In the genomic region with DNA sequence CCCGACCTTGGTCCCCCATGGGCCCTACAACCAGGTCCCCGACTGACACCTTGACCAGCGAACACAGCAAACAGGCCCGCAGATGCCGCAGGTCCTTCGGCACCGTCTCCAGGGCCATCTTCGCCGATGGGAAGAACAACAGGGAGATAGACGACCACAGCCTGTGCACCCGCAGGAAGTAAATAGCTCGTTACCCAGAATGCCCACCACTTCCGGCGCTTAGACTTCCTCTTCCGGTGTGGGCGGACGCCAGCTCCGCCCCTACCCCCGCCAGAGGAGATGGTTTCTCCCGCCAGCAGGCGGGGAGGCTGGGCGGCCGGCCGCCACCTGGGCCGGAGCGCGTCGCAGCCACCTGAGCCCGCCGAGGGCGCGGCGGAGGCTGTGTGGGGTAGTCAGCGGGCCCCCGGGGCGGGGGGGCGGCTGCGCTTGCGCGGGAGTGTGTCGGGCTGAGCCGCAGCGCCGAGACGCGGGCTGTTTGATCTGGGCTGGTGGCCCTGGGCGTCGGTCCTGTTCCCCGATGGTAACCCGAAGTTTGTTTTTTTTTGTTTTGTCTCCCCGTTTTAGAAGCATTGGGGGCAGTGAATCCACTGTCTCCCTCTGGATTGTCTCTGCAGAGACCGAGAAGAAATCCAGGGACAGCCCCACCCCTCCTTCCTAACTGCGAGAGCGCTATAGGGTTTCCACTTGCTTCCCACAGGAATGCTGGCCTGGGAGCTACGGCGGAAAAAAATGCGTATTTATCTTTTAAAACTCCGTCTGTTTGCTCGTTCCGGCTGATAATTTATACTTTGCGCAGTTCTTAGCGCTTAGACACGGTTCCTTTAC, we compare ENCODE assay signal across 1 cellular context.
A peak's percentile ranks its signal among the peaks of the same experiment; 100 is the strongest.
TF ChIP-seq lines count a peak whose summit lies in the region.

SUPT4H1 (minus strand) TSS at position 184 of the 825 bp plus-strand sequence; CDS start at position 118, 66 bp downstream.

TF ChIP-seq in GM12878, 131 proteins besides CTCF, POLR2A, EP300 and RAD21 (continued from another document and continues in another):
- TF ChIP-seq ZNF687 (IDR thresholded peaks at IDR 0.05), result peak; percentile 77
- peak in 1 of 2 experiments; percentile 79; a peak in 1 of 4 replicates for TF ChIP-seq ETV6 (conservative IDR thresholded peaks at IDR 0.05 in 1 of 2, IDR thresholded peaks at IDR 0.05 in 1 of 2; ENCODE audit: borderline replicate concordance in 1 of 2, low read depth in 1 of 2)
- peak; percentile 94 for TF ChIP-seq FOXK2 (IDR thresholded peaks at IDR 0.05)
- peak; percentile 14; the same call in 1 of the 2 replicates for TF ChIP-seq CREM (IDR thresholded peaks at IDR 0.05; ENCODE audit: low read depth)
- TF ChIP-seq RAD51 (IDR thresholded peaks at IDR 0.05), result no peak
- TF ChIP-seq, protein P1, sequence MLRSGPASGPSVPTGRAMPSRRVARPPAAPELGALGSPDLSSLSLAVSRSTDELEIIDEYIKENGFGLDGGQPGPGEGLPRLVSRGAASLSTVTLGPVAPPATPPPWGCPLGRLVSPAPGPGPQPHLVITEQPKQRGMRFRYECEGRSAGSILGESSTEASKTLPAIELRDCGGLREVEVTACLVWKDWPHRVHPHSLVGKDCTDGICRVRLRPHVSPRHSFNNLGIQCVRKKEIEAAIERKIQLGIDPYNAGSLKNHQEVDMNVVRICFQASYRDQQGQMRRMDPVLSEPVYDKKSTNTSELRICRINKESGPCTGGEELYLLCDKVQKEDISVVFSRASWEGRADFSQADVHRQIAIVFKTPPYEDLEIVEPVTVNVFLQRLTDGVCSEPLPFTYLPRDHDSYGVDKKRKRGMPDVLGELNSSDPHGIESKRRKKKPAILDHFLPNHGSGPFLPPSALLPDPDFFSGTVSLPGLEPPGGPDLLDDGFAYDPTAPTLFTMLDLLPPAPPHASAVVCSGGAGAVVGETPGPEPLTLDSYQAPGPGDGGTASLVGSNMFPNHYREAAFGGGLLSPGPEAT (IDR thresholded peaks at IDR 0.05; ENCODE audit: low read depth), result peak; percentile 96
- TF ChIP-seq ZSCAN29 (IDR thresholded peaks at IDR 0.05), result 0 out of 2 replicates have a peak, but pooled peaks have one; percentile 50
- peak; percentile 95 for TF ChIP-seq BCL3 (IDR thresholded peaks at IDR 0.05; ENCODE audit: borderline replicate concordance, insufficient read depth, low read depth, low read length, poor library complexity, severe bottlenecking)
- peak; percentile 70 for TF ChIP-seq NRF1 (conservative IDR thresholded peaks at IDR 0.05; ENCODE audit: low read depth, low read length)
- TF ChIP-seq NR2C2 (IDR thresholded peaks at IDR 0.05; ENCODE audit: borderline replicate concordance, control insufficient read depth, insufficient read length, low read depth), result no peak
- TF ChIP-seq, protein P2, sequence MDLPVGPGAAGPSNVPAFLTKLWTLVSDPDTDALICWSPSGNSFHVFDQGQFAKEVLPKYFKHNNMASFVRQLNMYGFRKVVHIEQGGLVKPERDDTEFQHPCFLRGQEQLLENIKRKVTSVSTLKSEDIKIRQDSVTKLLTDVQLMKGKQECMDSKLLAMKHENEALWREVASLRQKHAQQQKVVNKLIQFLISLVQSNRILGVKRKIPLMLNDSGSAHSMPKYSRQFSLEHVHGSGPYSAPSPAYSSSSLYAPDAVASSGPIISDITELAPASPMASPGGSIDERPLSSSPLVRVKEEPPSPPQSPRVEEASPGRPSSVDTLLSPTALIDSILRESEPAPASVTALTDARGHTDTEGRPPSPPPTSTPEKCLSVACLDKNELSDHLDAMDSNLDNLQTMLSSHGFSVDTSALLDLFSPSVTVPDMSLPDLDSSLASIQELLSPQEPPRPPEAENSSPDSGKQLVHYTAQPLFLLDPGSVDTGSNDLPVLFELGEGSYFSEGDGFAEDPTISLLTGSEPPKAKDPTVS (IDR thresholded peaks at IDR 0.05; ENCODE audit: low read depth, low read length), result peak; percentile 14; the same call in 1 of the 2 replicates
- no peak for TF ChIP-seq CBX5 (IDR thresholded peaks at IDR 0.05; ENCODE audit: low read depth)
- no peak for TF ChIP-seq ZNF622 (IDR thresholded peaks at IDR 0.05)
- TF ChIP-seq BACH1 (IDR thresholded peaks at IDR 0.05; ENCODE audit: borderline replicate concordance), result peak; percentile 85; the same call in 1 of the 2 replicates
- no peak for TF ChIP-seq ZNF384 (IDR thresholded peaks at IDR 0.05; ENCODE audit: borderline replicate concordance, low read depth, low read length)
- TF ChIP-seq SIN3A (IDR thresholded peaks at IDR 0.05; ENCODE audit: low read depth, low read length), result peak; percentile 93
- TF ChIP-seq, protein P3, sequence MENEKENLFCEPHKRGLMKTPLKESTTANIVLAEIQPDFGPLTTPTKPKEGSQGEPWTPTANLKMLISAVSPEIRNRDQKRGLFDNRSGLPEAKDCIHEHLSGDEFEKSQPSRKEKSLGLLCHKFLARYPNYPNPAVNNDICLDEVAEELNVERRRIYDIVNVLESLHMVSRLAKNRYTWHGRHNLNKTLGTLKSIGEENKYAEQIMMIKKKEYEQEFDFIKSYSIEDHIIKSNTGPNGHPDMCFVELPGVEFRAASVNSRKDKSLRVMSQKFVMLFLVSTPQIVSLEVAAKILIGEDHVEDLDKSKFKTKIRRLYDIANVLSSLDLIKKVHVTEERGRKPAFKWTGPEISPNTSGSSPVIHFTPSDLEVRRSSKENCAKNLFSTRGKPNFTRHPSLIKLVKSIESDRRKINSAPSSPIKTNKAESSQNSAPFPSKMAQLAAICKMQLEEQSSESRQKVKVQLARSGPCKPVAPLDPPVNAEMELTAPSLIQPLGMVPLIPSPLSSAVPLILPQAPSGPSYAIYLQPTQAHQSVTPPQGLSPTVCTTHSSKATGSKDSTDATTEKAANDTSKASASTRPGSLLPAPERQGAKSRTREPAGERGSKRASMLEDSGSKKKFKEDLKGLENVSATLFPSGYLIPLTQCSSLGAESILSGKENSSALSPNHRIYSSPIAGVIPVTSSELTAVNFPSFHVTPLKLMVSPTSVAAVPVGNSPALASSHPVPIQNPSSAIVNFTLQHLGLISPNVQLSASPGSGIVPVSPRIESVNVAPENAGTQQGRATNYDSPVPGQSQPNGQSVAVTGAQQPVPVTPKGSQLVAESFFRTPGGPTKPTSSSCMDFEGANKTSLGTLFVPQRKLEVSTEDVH (IDR thresholded peaks at IDR 0.05; ENCODE audit: low read depth, partially characterized antibody), result peak; percentile 90
- peak; percentile 56 for TF ChIP-seq E4F1 (IDR thresholded peaks at IDR 0.05; ENCODE audit: borderline replicate concordance, partially characterized antibody)
- TF ChIP-seq BCLAF1 (IDR thresholded peaks at IDR 0.05), result peak; percentile 83
- TF ChIP-seq STAT3 (IDR thresholded peaks at IDR 0.05; ENCODE audit: low read depth, low read length), result no peak
- peak; percentile 96 for TF ChIP-seq POLR2AphosphoS2 (IDR thresholded peaks at IDR 0.05; ENCODE audit: low read depth, low read length)
- peak; percentile 56; the same call in 1 of the 2 replicates for TF ChIP-seq YY1 (IDR thresholded peaks at IDR 0.05; ENCODE audit: low read depth, low read length)
- TF ChIP-seq SMC3 (IDR thresholded peaks at IDR 0.05; ENCODE audit: borderline replicate concordance, low read length), result peak; percentile 19; the same call in 1 of the 2 replicates
- no peak for TF ChIP-seq CHD4 (IDR thresholded peaks at IDR 0.05)
- TF ChIP-seq ATF3 (IDR thresholded peaks at IDR 0.05; ENCODE audit: borderline replicate concordance, extremely low read depth, low read depth, low read length), result 0 out of 2 replicates have a peak, but pooled peaks have one; percentile 22
- TF ChIP-seq PML (IDR thresholded peaks at IDR 0.05; ENCODE audit: low read length), result no peak
- peak; percentile 44; the same call in 1 of the 2 replicates for TF ChIP-seq NFIC (IDR thresholded peaks at IDR 0.05; ENCODE audit: low read depth, low read length)
